25 cellular contexts compared by ENCODE assay signal in the genomic region with DNA sequence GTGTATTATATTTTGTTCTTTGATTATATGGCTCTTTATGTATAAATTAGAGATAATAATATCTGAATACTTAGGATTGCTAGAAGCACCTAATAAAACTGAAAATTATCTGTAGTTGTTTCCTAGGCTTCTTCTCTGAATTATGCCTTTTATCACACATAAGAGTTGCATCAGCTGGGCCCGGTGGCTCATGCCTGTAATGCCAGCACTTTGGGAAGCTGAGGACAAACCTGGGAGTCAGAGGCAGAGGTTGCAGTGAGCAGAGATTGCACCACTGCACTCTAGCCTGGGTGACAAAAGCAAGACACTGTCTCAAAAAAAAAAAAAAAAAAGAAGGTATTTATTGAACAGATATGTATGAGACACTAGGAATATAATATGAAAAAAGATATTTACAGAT.
"Had no signal": no experiment of that assay in that cellular context is flagged by ENCODE, and none has a peak within 500 bp of the region (broad histone marks: within the 10 kb centered on the region; RNA-seq: fewer than 3 reads in every experiment).

No MANE protein-coding gene starts in this region.

- H3K27me3 ChIP-seq: stomach, suprapubic skin, testis, thyroid gland, tibial artery, tibial nerve, transverse colon, upper lobe of left lung, upper lobe of right lung, uterus, vagina had no signal

- H3K9me3 ChIP-seq: stomach, suprapubic skin, testis, thoracic aorta, thyroid gland, tibial artery, tibial nerve, transverse colon, upper lobe of left lung, upper lobe of right lung, uterus, vagina had no signal

- H3K27ac ChIP-seq: stomach, suprapubic skin, testis, thoracic aorta, thyroid gland, tibial artery, tibial nerve, transverse colon, upper lobe of left lung, upper lobe of right lung, uterus, vagina had no signal

- H3K4me1 ChIP-seq: stomach, suprapubic skin, testis, thyroid gland, tibial artery, tibial nerve, transverse colon, upper lobe of left lung, upper lobe of right lung, uterus, vagina had no signal

- ATAC-seq: stimulated activated effector memory CD8-positive, alpha-beta T cell treated with anti-CD3 and anti-CD28 coated beads, Interleukin-12 subunit alpha, Interleukin-12 subunit beta, amount 100 ng/mL, for 72 hours; stimulated activated memory B cell treated with anti-CD40 and anti-IgM and Interleukin-4, amounts not matched to agents 10 μg/mL and 1 μg/mL and 100 μg/mL, for 72 hours; stimulated activated naive B cell treated with anti-CD40 and anti-IgM and Interleukin-4, amounts not matched to agents 10 μg/mL and 1 μg/mL and 100 μg/mL, for 72 hours; stimulated activated naive CD8-positive, alpha-beta T cell treated with anti-CD3 and anti-CD28 coated beads, Interleukin-15, amount 100 ng/mL, for 72 hours; stimulated activated naive CD8-positive, alpha-beta T cell treated with anti-CD3 and anti-CD28 coated beads, Interleukin-15, Interleukin-2, amounts not matched to agents 100 U/mL and 50 U/mL, for 24 hours; upper lobe of right lung had no signal

- H3K4me3 ChIP-seq: stomach, suprapubic skin, testis, thoracic aorta, thyroid gland, tibial artery, tibial nerve, transverse colon, upper lobe of left lung, upper lobe of right lung, uterus, vagina had no signal

- DNase-seq: stimulated activated CD4-positive, alpha-beta T cell treated with anti-CD3 and anti-CD28 coated beads, Interleukin-2, amount 100 ng/mL, for 48 hours; stimulated activated CD4-positive, alpha-beta T cell treated with anti-CD3 and anti-CD28 coated beads, Interleukin-4, amount 100 ng/mL, for 1 hour; stimulated activated CD4-positive, alpha-beta T cell treated with anti-CD3 and anti-CD28 coated beads, Interleukin-4, amount 100 ng/mL, for 24 hours; stimulated activated CD4-positive, alpha-beta T cell treated with anti-CD3 and anti-CD28 coated beads, Interleukin-4, amount 100 ng/mL, for 4 hours; stimulated activated CD8-positive, alpha-beta memory T cell treated with anti-CD3 and anti-CD28 coated beads, Interleukin-4, amount 100 ng/mL, for 48 hours; stimulated activated naive B cell treated with anti-CD40 and anti-IgM and Interleukin-4, amounts not matched to agents 10 μg/mL and 1 μg/mL and 100 μg/mL, for 72 hours; stimulated activated naive CD4-positive, alpha-beta T cell; stimulated activated naive CD4-positive, alpha-beta T cell treated with Interleukin-2 at 50 U/mL for 16 hours; stimulated activated naive CD8-positive, alpha-beta T cell treated with anti-CD3 and anti-CD28 coated beads, Interleukin-15, amount 100 ng/mL, for 72 hours; stimulated activated naive CD8-positive, alpha-beta T cell treated with anti-CD3 and anti-CD28 coated beads, Interleukin-15, Interleukin-2, amounts not matched to agents 100 U/mL and 50 U/mL, for 24 hours; stomach; substantia nigra; testis; thyroid gland; tibial artery; transverse colon; upper lobe of left lung; upper lobe of right lung; uterus had no signal

- H3K36me3 ChIP-seq: stomach, suprapubic skin, thoracic aorta, thyroid gland, tibial artery, tibial nerve, transverse colon, upper lobe of left lung, upper lobe of right lung, uterus, vagina had no signal
